In genomic region chr21:45093064-45093532, GRCh38 we compare ENCODE assay signal across 1 cellular context.
TF ChIP-seq lines count a peak whose summit lies in the region.

No MANE protein-coding gene starts in this region.

TF ChIP-seq in endothelial cell of umbilical vein, 7 proteins besides CTCF, POLR2A, EP300 and RAD21 (continued from another document):
- no peak for TF ChIP-seq MAX (IDR thresholded peaks at IDR 0.05; ENCODE audit: insufficient read depth, insufficient read length)
